Comparison of ENCODE assay signal across 30 cellular contexts in the genomic region with DNA sequence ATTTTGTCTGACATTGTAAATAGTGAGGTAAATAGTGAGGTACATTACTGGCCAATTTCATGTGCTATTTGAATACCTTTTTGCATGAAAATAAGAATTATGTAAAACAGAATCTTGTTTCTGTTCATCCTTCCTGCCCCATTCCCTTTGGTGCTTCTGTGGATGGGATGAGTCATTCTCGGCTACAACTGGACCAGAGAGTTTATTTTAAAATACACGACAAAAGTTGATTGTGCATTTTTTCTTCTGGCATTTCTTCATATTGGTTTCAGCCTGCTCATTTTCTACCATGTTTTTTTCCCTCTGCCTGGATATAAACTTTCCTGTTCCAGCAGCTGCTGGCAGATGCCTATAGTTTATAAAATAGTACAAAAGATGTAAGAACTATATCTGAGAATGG.
"Had no signal": no experiment of that assay in that cellular context is flagged by ENCODE, and none has a peak within 500 bp of the region (broad histone marks: within the 10 kb centered on the region; RNA-seq: fewer than 3 reads in every experiment).

No MANE protein-coding gene starts in this region.

- H3K36me3 ChIP-seq: adrenal gland, colonic mucosa, esophagus squamous epithelium had no signal

- H3K4me1 ChIP-seq: adrenal gland, body of pancreas, colonic mucosa, esophagus squamous epithelium had no signal

- H3K9me3 ChIP-seq: colonic mucosa had no signal

- H3K4me3 ChIP-seq: adrenal gland, body of pancreas, colonic mucosa, esophagus squamous epithelium had no signal

- H3K27me3 ChIP-seq: adrenal gland, body of pancreas, colonic mucosa had no signal

- DNase-seq: activated CD4-positive, alpha-beta T cell treated with anti-CD3 and anti-CD28 coated beads for 1 hour; activated CD4-positive, alpha-beta T cell treated with anti-CD3 and anti-CD28 coated beads for 4 hours; activated CD4-positive, alpha-beta T cell treated with anti-CD3 and anti-CD28 coated beads, Interleukin-2, amount 10 ng/mL, durations not matched to agents 7 days and 5 days; activated CD4-positive, alpha-beta T cell treated with anti-CD3 and anti-CD28 coated beads, Interleukin-2, amount 50 U/mL, for 48 hours; activated CD4-positive, CD25-positive, alpha-beta regulatory T cell; activated CD8-positive, alpha-beta memory T cell treated with anti-CD3 and anti-CD28 coated beads for 24 hours; activated CD8-positive, alpha-beta T cell treated with anti-CD3 and anti-CD28 coated beads for 36 hours; activated effector memory CD4-positive, alpha-beta T cell treated with Interleukin-2 at 50 U/mL for 16 hours; activated gamma-delta T cell treated with Interleukin-2 at 50 U/mL for 16 hours; activated naive CD4-positive, alpha-beta T cell treated with anti-CD3 and anti-CD28 coated beads, Interleukin-2, amount 50 U/mL, for 16 hours; activated naive CD4-positive, alpha-beta T cell treated with Interleukin-2 at 50 U/mL for 16 hours; activated naive CD8-positive, alpha-beta T cell treated with anti-CD3 and anti-CD28 coated beads, Interleukin-2, amount 50 U/mL, for 24 hours; activated T-cell treated with anti-CD3 and anti-CD28 coated beads, Interleukin-2, amount 50 U/mL, for 4 hours; adrenal gland; amygdala; aorta; body of pancreas; caudate nucleus; colonic mucosa; effector CD8-positive, alpha-beta T cell; esophagus squamous epithelium; foreskin fibroblast; head of caudate nucleus; hippocampal formation; T-helper 17 cell; T1000 had no signal

- H3K4me3 Mint-ChIP-seq: activated CD4-positive, alpha-beta T cell treated with anti-CD3 and anti-CD28 coated beads, Interleukin-2, amount 10 ng/mL, durations not matched to agents 7 days and 5 days; activated CD8-positive, alpha-beta T cell treated with anti-CD3 and anti-CD28 coated beads for 36 hours; activated naive CD8-positive, alpha-beta T cell; activated naive CD8-positive, alpha-beta T cell treated with anti-CD3 and anti-CD28 coated beads, Interleukin-2, amount 50 U/mL, for 24 hours; activated T-cell treated with anti-CD3 and anti-CD28 coated beads, Interleukin-2, amount 50 U/mL, for 4 hours; activated T-helper 17 cell treated with anti-CD3 and anti-CD28 coated beads, Interleukin-2, amount 50 U/mL, for 72 hours; T-helper 17 cell; T-helper 2 cell treated with Interferon-gamma antibody and Interleukin-4, amounts not matched to agents 5 μg/mL and 100 μg/mL, for 36 hours had no signal

- H3K4me1 Mint-ChIP-seq: activated CD4-positive, alpha-beta T cell treated with anti-CD3 and anti-CD28 coated beads, Interleukin-2, amount 10 ng/mL, durations not matched to agents 7 days and 5 days; activated naive CD8-positive, alpha-beta T cell treated with anti-CD3 and anti-CD28 coated beads, Interleukin-2, amount 50 U/mL, for 24 hours; activated T-helper 17 cell treated with anti-CD3 and anti-CD28 coated beads, Interleukin-2, amount 50 U/mL, for 72 hours; T-helper 17 cell had no signal

- ATAC-seq: activated CD8-positive, alpha-beta T cell treated with anti-CD3 and anti-CD28 coated beads for 36 hours; activated naive CD8-positive, alpha-beta T cell treated with anti-CD3 and anti-CD28 coated beads, Interleukin-2, amount 50 U/mL, for 24 hours; activated T-cell treated with anti-CD3 and anti-CD28 coated beads, Interleukin-2, amount 50 U/mL, for 4 hours; activated T-helper 17 cell treated with anti-CD3 and anti-CD28 coated beads, Interleukin-2, amount 50 U/mL, for 72 hours; body of pancreas; T-helper 17 cell had no signal

- H3K27ac ChIP-seq: adrenal gland, body of pancreas, colonic mucosa, epithelial cell of prostate, esophagus squamous epithelium had no signal

- H3K27ac Mint-ChIP-seq: activated CD4-positive, alpha-beta T cell treated with anti-CD3 and anti-CD28 coated beads, Interleukin-2, amount 10 ng/mL, durations not matched to agents 7 days and 5 days; activated CD8-positive, alpha-beta T cell treated with anti-CD3 and anti-CD28 coated beads for 36 hours; activated naive CD8-positive, alpha-beta T cell; activated naive CD8-positive, alpha-beta T cell treated with anti-CD3 and anti-CD28 coated beads, Interleukin-2, amount 50 U/mL, for 24 hours; activated T-helper 17 cell treated with anti-CD3 and anti-CD28 coated beads, Interleukin-2, amount 50 U/mL, for 72 hours; T-helper 17 cell; T-helper 2 cell treated with Interferon-gamma antibody and Interleukin-4, amounts not matched to agents 5 μg/mL and 100 μg/mL, for 36 hours had no signal
